12 cellular contexts compared by ENCODE assay signal in genomic region chr12:119505001-119505400, GRCh38.
"Had no signal": no experiment of that assay in that cellular context is flagged by ENCODE, and none has a peak within 500 bp of the region (broad histone marks: within the 10 kb centered on the region; RNA-seq: fewer than 3 reads in every experiment).

No MANE protein-coding gene starts in this region.

- H3K27ac ChIP-seq: brain microvascular endothelial cell, esophagus muscularis mucosa, pancreas, tibial artery had no signal

- H3K36me3 ChIP-seq: brain microvascular endothelial cell, esophagus muscularis mucosa, pancreas, tibial artery had no signal

- H3K4me1 ChIP-seq: esophagus muscularis mucosa, pancreas, tibial artery had no signal

- H3K4me3 ChIP-seq: esophagus muscularis mucosa, pancreas, tibial artery had no signal

- H3K9me3 ChIP-seq: esophagus muscularis mucosa, pancreas, tibial artery had no signal

- DNase-seq: activated CD4-positive, alpha-beta T cell treated with anti-CD3 and anti-CD28 coated beads, Interleukin-2, amount 50 U/mL, for 1 hour; activated naive CD4-positive, alpha-beta T cell treated with anti-CD3 and anti-CD28 coated beads, Interleukin-2, amount 50 U/mL, for 16 hours; activated T-cell treated with anti-CD3 and anti-CD28 coated beads for 4 hours; brain microvascular endothelial cell; head of caudate nucleus; kidney; left ventricle myocardium superior; pancreas; T-helper 2 cell; tibial artery had no signal

- ATAC-seq: activated T-helper 17 cell treated with anti-CD3 and anti-CD28 coated beads, Interleukin-2, amount 50 U/mL, for 72 hours; left ventricle myocardium superior; pancreas had no signal

- H3K27me3 ChIP-seq: brain microvascular endothelial cell, pancreas, tibial artery had no signal
